Comparison of ENCODE assay signal across 8 cellular contexts in genomic region chr1:173122958-173123852, GRCh38.
DNase-seq lines count a peak whose midpoint lies in the region; ATAC-seq and TF ChIP-seq lines count a peak whose summit lies in the region.

No MANE protein-coding gene starts in this region.

- peak overlapping the region; percentile 88 to 89 for H3K27ac ChIP-seq in left lung
- peak overlapping the region; percentile 86 for H3K27ac ChIP-seq in stomach smooth muscle (ENCODE audit: low read length)

- DNase-seq in NOMO-1 (lab: John Stamatoyannopoulos, UW; ENCODE audit: unreplicated experiment in 2 of 2) (peak; percentile 92), dermis microvascular lymphatic vessel endothelial cell (ENCODE audit: low read depth in 2 of 2) (peak; percentile 45 to 52), left lung (peak; percentile 77 to 86), HEK293T (ENCODE audit: extremely low spot score) (no peak)
- DNase-seq in stimulated activated naive CD4-positive, alpha-beta T cell treated with Interleukin-2 at 50 U/mL for 16 hours (lab: John Stamatoyannopoulos, UW), result no peak
- DNase-seq in stimulated activated CD4-positive, alpha-beta T cell treated with anti-CD3 and anti-CD28 coated beads, Interleukin-12 subunit alpha, Interleukin-12 subunit beta, amount 100 ng/mL, for 4 hours, result no peak

- H3K27me3 ChIP-seq in left lung (no peaks in the 10 kb centered on the region), stomach smooth muscle (ENCODE audit: control insufficient read depth in 1 of 2, insufficient read depth in 2 of 2, low read length in 2 of 2) (no peaks in the 10 kb centered on the region)

- CTCF ChIA-PET in HEK293T (lab: Yijun Ruan, JAX), result no interaction called here

- POLR2A ChIA-PET in HEK293T (lab: Yijun Ruan, JAX), result no interaction called here

- H3K9ac ChIP-seq in stomach smooth muscle (ENCODE audit: low read length in 2 of 2), result peak overlapping the region; percentile 56 to 72

- peak in 1 of 2 donors; percentile 11 for TF ChIP-seq CTCF in left lung (IDR thresholded peaks at IDR 0.05)

- H3K4me3 ChIP-seq in left lung (peak overlapping the region in 1 of 2 donors; percentile 19), stomach smooth muscle (ENCODE audit: low read length in 2 of 2) (peak overlapping the region; percentile 41 to 65)

- ATAC-seq in GM18868 (IDR thresholded peaks at IDR 0.05; ENCODE audit: unreplicated experiment), result peak; percentile 89
- peak; percentile 85 for ATAC-seq in left lung

- intact Hi-C loops in left lung (cut with DNase I), result no loop called here

- H3K9me3 ChIP-seq in left lung (no peaks in the 10 kb centered on the region), stomach smooth muscle (ENCODE audit: control insufficient read depth in 2 of 2, low read length in 2 of 2) (no peaks in the 10 kb centered on the region)

- peaks cover 13 to 23% of the 10 kb centered on the region in 2 donors for H3K4me1 ChIP-seq in left lung
- H3K4me1 ChIP-seq in stomach smooth muscle (ENCODE audit: control insufficient read depth, insufficient read depth, low read length), result peaks cover 10% of the 10 kb centered on the region

- H3K36me3 ChIP-seq in left lung (no peaks in the 10 kb centered on the region), stomach smooth muscle (ENCODE audit: control insufficient read depth in 2 of 2, insufficient read depth in 2 of 2, low read length in 2 of 2) (no peaks in the 10 kb centered on the region)

TF ChIP-seq in HEK293T, 16 proteins besides CTCF, POLR2A, EP300 and RAD21:
- TF ChIP-seq HDGF (IDR thresholded peaks at IDR 0.05; ENCODE audit: borderline replicate concordance), result no peak
- no peak for TF ChIP-seq FOXK2 (IDR thresholded peaks at IDR 0.05)
- TF ChIP-seq SUZ12 (IDR thresholded peaks at IDR 0.05), result no peak
- no peak for TF ChIP-seq FOXA1 (IDR thresholded peaks at IDR 0.05)
- TF ChIP-seq ARNT (IDR thresholded peaks at IDR 0.05), result no peak
TF ChIP-seq in HEK293T: peak in this region for 0.

Comparison
In these comparisons a context has a peak if more than half of its experiments do, and no peak if none do; other contexts are left out.
1. DNase-seq: peak in NOMO-1 (2 of 2), dermis microvascular lymphatic vessel endothelial cell (2 of 2) and left lung (2 of 2); none in stimulated activated naive CD4-positive, alpha-beta T cell treated with Interleukin-2 at 50 U/mL for 16 hours (single experiment), HEK293T (single experiment) and stimulated activated CD4-positive, alpha-beta T cell treated with anti-CD3 and anti-CD28 coated beads, Interleukin-12 subunit alpha, Interleukin-12 subunit beta, amount 100 ng/mL, for 4 hours (single experiment).